1 cellular context compared by ENCODE assay signal in genomic region chr5:93189707-93190120, GRCh38.
A peak's percentile ranks its signal among the peaks of the same experiment; 100 is the strongest.
TF ChIP-seq lines count a peak whose summit lies in the region.

No MANE protein-coding gene starts in this region.

TF ChIP-seq in IMR-90, 13 proteins besides CTCF, POLR2A, EP300 and RAD21 (continued from another document):
- TF ChIP-seq BHLHE40 (IDR thresholded peaks at IDR 0.05; ENCODE audit: low read depth, low read length) (peak; percentile 31; the same call in 1 of the 2 replicates), SMC3 (IDR thresholded peaks at IDR 0.05; ENCODE audit: low read depth, low read length) (no peak)
